In genomic region chrX:49331841-49332240, GRCh38 we compare ENCODE assay signal across 20 cellular contexts. TPM values are rescaled to one million over a fixed set of nuclear protein-coding genes. Genes with fewer than 3 reads are reported as not detected.
"Had no signal": no experiment of that assay in that cellular context is flagged by ENCODE, and none has a peak within 500 bp of the region (broad histone marks: within the 10 kb centered on the region; RNA-seq: fewer than 3 reads in every experiment).

No MANE protein-coding gene starts in this region.

RNA-seq across cellular contexts. Expression of gene GAGE13, which starts 0.5 kb away (rescaled TPM):
- total RNA-seq: chondrocyte; colonic mucosa; endodermal cell; esophagus mucosa; gastrocnemius medialis; glomerular endothelial cell; left lobe of liver; lung; mesothelial cell of epicardium; mucosa of descending colon; natural killer cell treated with Interleukin-12 subunit alpha and Interleukin-12 subunit beta and Interleukin-15 and Interleukin-18, amount 100 ng/mL, for 72 hours; neural crest cell; osteoblast; prostate gland; right atrium auricular region; sigmoid colon; skeletal muscle tissue; uterus had no signal
- polyA plus RNA-seq: keratinocyte, lung, sigmoid colon had no signal

RNA-seq across cellular contexts. Expression of gene GAGE12J, which starts 10.0 kb away (rescaled TPM):
- total RNA-seq: chondrocyte; colonic mucosa; endodermal cell; esophagus mucosa; gastrocnemius medialis; glomerular endothelial cell; lung; mesothelial cell of epicardium; mucosa of descending colon; natural killer cell treated with Interleukin-12 subunit alpha and Interleukin-12 subunit beta and Interleukin-15 and Interleukin-18, amount 100 ng/mL, for 72 hours; neural crest cell; osteoblast; prostate gland; right atrium auricular region; sigmoid colon; skeletal muscle tissue; uterus had no signal
- polyA plus RNA-seq: keratinocyte, lung, sigmoid colon had no signal

RNA-seq across cellular contexts. Expression of gene GAGE10, which starts 28.4 kb away (rescaled TPM):
- total RNA-seq: chondrocyte; colonic mucosa; endodermal cell; esophagus mucosa; gastrocnemius medialis; glomerular endothelial cell; left lobe of liver; lung; mesothelial cell of epicardium; mucosa of descending colon; natural killer cell treated with Interleukin-12 subunit alpha and Interleukin-12 subunit beta and Interleukin-15 and Interleukin-18, amount 100 ng/mL, for 72 hours; neural crest cell; osteoblast; prostate gland; right atrium auricular region; sigmoid colon; skeletal muscle tissue; testis; uterus had no signal
- polyA plus RNA-seq: keratinocyte, lung, sigmoid colon had no signal
